8 cellular contexts compared by ENCODE assay signal in the genomic region with DNA sequence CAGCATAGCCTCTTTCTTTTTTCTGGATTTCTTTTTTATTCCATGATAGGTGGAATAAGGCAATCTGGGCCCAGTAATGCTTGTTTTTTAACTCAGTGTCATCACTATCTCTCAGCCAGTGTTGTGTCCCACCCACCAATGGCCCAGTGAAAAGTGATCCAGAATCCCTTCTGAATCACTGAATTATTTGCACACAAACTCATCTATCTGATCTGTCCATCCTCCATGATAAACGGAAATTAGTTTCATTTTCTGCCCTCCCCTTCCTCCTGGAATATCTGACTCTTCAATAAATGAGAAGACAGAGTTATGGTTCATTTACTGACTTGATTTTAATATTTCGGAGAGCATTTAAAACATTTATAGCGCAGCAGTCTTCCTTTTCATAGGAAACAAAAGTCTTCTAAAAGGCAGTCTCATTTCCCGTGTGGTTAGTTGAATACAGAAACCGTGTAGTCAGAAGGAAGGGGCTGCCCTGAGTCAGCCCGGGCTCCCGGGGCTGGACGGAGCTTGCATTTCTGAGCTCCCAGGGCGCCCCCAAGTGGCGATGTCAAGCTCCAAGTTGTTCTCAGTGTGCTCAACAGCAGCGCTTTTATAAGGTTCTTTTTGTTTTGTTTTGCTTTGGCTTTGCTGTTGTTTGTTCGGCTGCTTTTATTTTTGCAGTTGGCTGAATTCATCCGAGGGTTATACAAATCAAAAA. TPM values are rescaled to one million over a fixed set of nuclear protein-coding genes. Genes with fewer than 3 reads are reported as not detected.
DNase-seq lines count a peak whose midpoint lies in the region; ATAC-seq, FAIRE-seq and TF ChIP-seq lines count a peak whose summit lies in the region.
"Not testable (repeated sequence)": the region's sequence is repeated elsewhere in the genome, so short reads cannot be mapped to it uniquely, and the experiment has no call there.

No MANE protein-coding gene starts in this region.

- H3K27me3 Mint-ChIP-seq in Calu3 (ENCODE audit: unreplicated experiment); activated naive CD8-positive, alpha-beta T cell treated with anti-CD3 and anti-CD28 coated beads, Interleukin-2, amount 50 U/mL, for 24 hours: not testable (repeated sequence)

- not testable (repeated sequence) for H3K4me3 ChIP-seq in WERI-Rb-1 (ENCODE audit: low read depth, low read length); left lung

- peak; percentile 28 for DNase-seq in Calu3
- DNase-seq in GM19239 (ENCODE audit: insufficient read length, low spot score): not testable (repeated sequence)
- peak; percentile 38 for DNase-seq in WERI-Rb-1
- peak; percentile 16 for DNase-seq in activated naive CD8-positive, alpha-beta T cell treated with anti-CD3 and anti-CD28 coated beads, Interleukin-2, amount 50 U/mL, for 24 hours
- DNase-seq in left lung: peak in 1 of 2 donors; percentile 43
- peak; percentile 65 for DNase-seq in stimulated activated CD8-positive, alpha-beta memory T cell treated with anti-CD3 and anti-CD28 coated beads, Interleukin-4, amount 100 ng/mL, for 48 hours

- not testable (repeated sequence) for H3K4me1 Mint-ChIP-seq in Calu3 (ENCODE audit: low read depth, unreplicated experiment); activated naive CD8-positive, alpha-beta T cell treated with anti-CD3 and anti-CD28 coated beads, Interleukin-2, amount 50 U/mL, for 24 hours

- H3K27ac ChIP-seq in WERI-Rb-1, left lung: not testable (repeated sequence)

- not testable (repeated sequence) for H3K27ac Mint-ChIP-seq in Calu3 (ENCODE audit: unreplicated experiment); activated naive CD8-positive, alpha-beta T cell treated with anti-CD3 and anti-CD28 coated beads, Interleukin-2, amount 50 U/mL, for 24 hours

- ATAC-seq in HG02610 (IDR thresholded peaks at IDR 0.05; ENCODE audit: unreplicated experiment) (peak; percentile 97), HG03354 (IDR thresholded peaks at IDR 0.05; ENCODE audit: poor library complexity, severe bottlenecking, unreplicated experiment) (peak; percentile 92), left lung (peak; percentile 98)
- peak; percentile 97 for ATAC-seq in activated naive CD8-positive, alpha-beta T cell treated with anti-CD3 and anti-CD28 coated beads, Interleukin-2, amount 50 U/mL, for 24 hours

- not testable (repeated sequence) for H3K4me3 Mint-ChIP-seq in Calu3 (ENCODE audit: low read depth, unreplicated experiment); activated naive CD8-positive, alpha-beta T cell treated with anti-CD3 and anti-CD28 coated beads, Interleukin-2, amount 50 U/mL, for 24 hours

- H3K36me3 ChIP-seq in WERI-Rb-1, left lung: not testable (repeated sequence)

- intact Hi-C loops in Calu3 (cut with micrococcal nuclease; ENCODE audit: unreplicated experiment); left lung (cut with DNase I): not testable (repeated sequence)

- BruUV-seq in Calu3 (replicated peaks; lab: Mats Ljungman, UMichigan): not testable (repeated sequence)

- not testable (repeated sequence) for H3K4me1 ChIP-seq in left lung

- not testable (repeated sequence) for H3K36me3 Mint-ChIP-seq in Calu3 (ENCODE audit: insufficient read depth, unreplicated experiment); activated naive CD8-positive, alpha-beta T cell treated with anti-CD3 and anti-CD28 coated beads, Interleukin-2, amount 50 U/mL, for 24 hours (ENCODE audit: low read depth)

- H3K9me3 Mint-ChIP-seq in Calu3 (ENCODE audit: low read depth, unreplicated experiment); activated naive CD8-positive, alpha-beta T cell treated with anti-CD3 and anti-CD28 coated beads, Interleukin-2, amount 50 U/mL, for 24 hours: not testable (repeated sequence)

- FAIRE-seq in GM19239 (lab: Jason Lieb, UNC): peak; percentile 11

- TF ChIP-seq CTCF in Calu3 (IDR thresholded peaks at IDR 0.05; ENCODE audit: unreplicated experiment); WERI-Rb-1 (IDR thresholded peaks at IDR 0.05; ENCODE audit: low read depth, low read length); left lung (IDR thresholded peaks at IDR 0.05): not testable (repeated sequence)

- CTCF ChIA-PET in Calu3 (lab: Charles Lee): not testable (repeated sequence)

- H3K27me3 ChIP-seq in WERI-Rb-1 (ENCODE audit: insufficient read depth, low read depth, severe bottlenecking); left lung: not testable (repeated sequence)

- not testable (repeated sequence) for H3K9me3 ChIP-seq in WERI-Rb-1 (ENCODE audit: severe bottlenecking); left lung

RNA-seq across cellular contexts. Expression of gene DPP6, which starts 12.6 kb away (rescaled TPM):
- total RNA-seq in Calu3 (2022) (not detected in 2 replicates), left lung (under 1 TPM; 0.29 to 0.52 TPM)
